14 cellular contexts compared by ENCODE assay signal in the genomic region with DNA sequence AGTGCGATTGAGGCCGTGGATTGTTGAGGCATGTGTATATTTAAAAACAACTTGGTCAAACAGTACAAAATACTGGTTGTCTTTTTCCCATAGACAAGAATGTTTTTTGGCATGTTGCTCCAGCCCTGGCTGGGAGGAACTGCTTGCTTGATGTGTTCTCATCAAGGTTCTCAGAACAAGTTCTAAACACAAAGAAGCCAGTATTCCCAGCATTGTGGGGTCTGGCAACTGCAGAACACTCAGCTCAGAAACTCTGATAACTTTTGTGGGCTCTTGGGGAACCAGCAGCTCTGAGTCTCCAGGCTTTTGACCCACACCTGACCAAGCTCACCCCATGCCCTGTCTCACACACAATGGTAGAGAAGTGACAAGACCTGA. TPM values are rescaled to one million over a fixed set of nuclear protein-coding genes. Genes with fewer than 3 reads are reported as not detected.
DNase-seq lines count a peak whose midpoint lies in the region; ATAC-seq, FAIRE-seq and TF ChIP-seq lines count a peak whose summit lies in the region.
"Had no signal": no experiment of that assay in that cellular context is flagged by ENCODE, and none has a peak within 500 bp of the region (broad histone marks: within the 10 kb centered on the region; RNA-seq: fewer than 3 reads in every experiment).

No MANE protein-coding gene starts in this region.

- no peak for TF ChIP-seq POLR2A in uterus (IDR thresholded peaks at IDR 0.05)
- no peak for TF ChIP-seq POLR2A in GM12892 (IDR thresholded peaks at IDR 0.05; ENCODE audit: low read depth, low read length)

- H3K9me3 Mint-ChIP-seq in chondrocyte (ENCODE audit: low read depth): peaks cover 7% of the 10 kb centered on the region
- no peaks in the 10 kb centered on the region for H3K9me3 Mint-ChIP-seq in activated CD8-positive, alpha-beta T cell treated with anti-CD3 and anti-CD28 coated beads, Interleukin-2, amount 10 ng/mL, durations not matched to agents 7 days and 5 days (ENCODE audit: insufficient read depth)
- H3K9me3 Mint-ChIP-seq in CD4-positive, alpha-beta memory T cell: peaks cover 0 to 6% (median 2%) of the 10 kb centered on the region in 8 donors

- no peaks in the 10 kb centered on the region for H3K36me3 ChIP-seq in pancreas
- H3K36me3 ChIP-seq in uterus: no peaks in the 10 kb centered on the region
- no peaks in the 10 kb centered on the region for H3K36me3 ChIP-seq in CD4-positive, alpha-beta memory T cell (ENCODE audit: insufficient read depth, low read length)
- H3K36me3 ChIP-seq: brain microvascular endothelial cell had no signal

- peak overlapping the region; percentile 64 for H3K27ac Mint-ChIP-seq in chondrocyte (ENCODE audit: unreplicated experiment)
- H3K27ac Mint-ChIP-seq in activated CD8-positive, alpha-beta T cell treated with anti-CD3 and anti-CD28 coated beads, Interleukin-2, amount 10 ng/mL, durations not matched to agents 7 days and 5 days: no peak overlapping the region
- H3K27ac Mint-ChIP-seq in CD4-positive, alpha-beta memory T cell: no peak overlapping the region

- TF ChIP-seq CTCF in chondrocyte (IDR thresholded peaks at IDR 0.05) (no peak), pancreas (IDR thresholded peaks at IDR 0.05) (no peak), uterus (IDR thresholded peaks at IDR 0.05) (no peak)

- CTCF ChIA-PET in activated CD8-positive, alpha-beta T cell treated with anti-CD3 and anti-CD28 coated beads, Interleukin-2, amount 10 ng/mL, durations not matched to agents 7 days and 5 days (lab: Charles Lee): interaction anchor here (0.9 kb wide), 1 partner anchor 12 kb away, joined by 3 read pairs; no protein-coding TSS in a partner anchor
- CTCF ChIA-PET in CD4-positive, alpha-beta memory T cell (lab: Charles Lee; ENCODE audit: partially characterized antibody): interaction anchor here (2.2 kb wide), 1 partner anchor 12 kb away, joined by 7 read pairs; no protein-coding TSS in a partner anchor

- H3K4me3 ChIP-seq in pancreas: no peak overlapping the region
- H3K4me3 ChIP-seq in uterus: no peak overlapping the region
- H3K4me3 ChIP-seq in CD4-positive, alpha-beta memory T cell (ENCODE audit: low read length in 2 of 2): no peak overlapping the region

- H3K27me3 ChIP-seq in pancreas (no peaks in the 10 kb centered on the region), uterus (no peaks in the 10 kb centered on the region)
- H3K27me3 ChIP-seq in CD4-positive, alpha-beta memory T cell (ENCODE audit: insufficient read depth, low read length): no peaks in the 10 kb centered on the region
- H3K27me3 ChIP-seq: brain microvascular endothelial cell had no signal

- H3K27me3 Mint-ChIP-seq in chondrocyte (ENCODE audit: low read depth): no peaks in the 10 kb centered on the region
- peaks cover 29% of the 10 kb centered on the region for H3K27me3 Mint-ChIP-seq in activated CD8-positive, alpha-beta T cell treated with anti-CD3 and anti-CD28 coated beads, Interleukin-2, amount 10 ng/mL, durations not matched to agents 7 days and 5 days (ENCODE audit: low read depth)
- peaks cover 16 to 18% of the 10 kb centered on the region in 2 donors for H3K27me3 Mint-ChIP-seq in CD4-positive, alpha-beta memory T cell

- intact Hi-C loops in left cardiac atrium (cut with DNase I): no loop called here
- intact Hi-C loops in pancreas (cut with DNase I): no loop called here
- intact Hi-C loops in uterus (cut with DNase I; ENCODE audit: low total_unique reads): no loop called here
- intact Hi-C loops in CD4-positive, alpha-beta memory T cell (cut with micrococcal nuclease): no loop called here

- H3K27ac ChIP-seq in pancreas (peak overlapping the region; percentile 23 to 76 (median 50)), uterus (peak overlapping the region; percentile 16 to 67)
- H3K27ac ChIP-seq in CD4-positive, alpha-beta memory T cell (ENCODE audit: low read depth, low read length): no peak overlapping the region
- H3K27ac ChIP-seq: brain microvascular endothelial cell had no signal

- no peak overlapping the region for H3K4me3 Mint-ChIP-seq in chondrocyte (ENCODE audit: unreplicated experiment)
- H3K4me3 Mint-ChIP-seq in activated CD8-positive, alpha-beta T cell treated with anti-CD3 and anti-CD28 coated beads, Interleukin-2, amount 10 ng/mL, durations not matched to agents 7 days and 5 days: no peak overlapping the region
- H3K4me3 Mint-ChIP-seq in CD4-positive, alpha-beta memory T cell: no peak overlapping the region
- H3K4me3 Mint-ChIP-seq: neural crest cell had no signal

- POLR2A ChIA-PET in activated CD8-positive, alpha-beta T cell treated with anti-CD3 and anti-CD28 coated beads, Interleukin-2, amount 10 ng/mL, durations not matched to agents 7 days and 5 days (lab: Charles Lee): no interaction called here
- POLR2A ChIA-PET in CD4-positive, alpha-beta memory T cell (lab: Charles Lee; ENCODE audit: partially characterized antibody): no interaction called here

- H3K36me3 Mint-ChIP-seq in chondrocyte (ENCODE audit: low read depth): peaks cover 6% of the 10 kb centered on the region
- no peaks in the 10 kb centered on the region for H3K36me3 Mint-ChIP-seq in activated CD8-positive, alpha-beta T cell treated with anti-CD3 and anti-CD28 coated beads, Interleukin-2, amount 10 ng/mL, durations not matched to agents 7 days and 5 days (ENCODE audit: low read depth)
- peaks cover 0 to 14% of the 10 kb centered on the region in 2 donors for H3K36me3 Mint-ChIP-seq in CD4-positive, alpha-beta memory T cell

- H3K4me1 Mint-ChIP-seq in chondrocyte (ENCODE audit: low read depth): peaks cover 34% of the 10 kb centered on the region
- H3K4me1 Mint-ChIP-seq in activated CD8-positive, alpha-beta T cell treated with anti-CD3 and anti-CD28 coated beads, Interleukin-2, amount 10 ng/mL, durations not matched to agents 7 days and 5 days (ENCODE audit: low read depth): no peaks in the 10 kb centered on the region
- H3K4me1 Mint-ChIP-seq in CD4-positive, alpha-beta memory T cell: peaks cover 0 to 3% (median 0%) of the 10 kb centered on the region in 4 donors

- ATAC-seq in left cardiac atrium: peak; percentile 41 to 65
- peak in 3 of 4 donors; percentile 8 to 37 (median 30) for ATAC-seq in pancreas
- no peak for ATAC-seq in activated CD8-positive, alpha-beta T cell treated with anti-CD3 and anti-CD28 coated beads, Interleukin-2, amount 10 ng/mL, durations not matched to agents 7 days and 5 days
- ATAC-seq: PC-3 had no signal

- DNase-seq in chondrocyte (ENCODE audit: low spot score) (no peak), left cardiac atrium (peak; percentile 39), pancreas (no peak), uterus (peak in 1 of 2 donors; percentile 34), GM12892 (ENCODE audit: insufficient read length) (no peak)
- DNase-seq in activated CD8-positive, alpha-beta T cell treated with anti-CD3 and anti-CD28 coated beads, Interleukin-2, amount 10 ng/mL, durations not matched to agents 7 days and 5 days: no peak
- no peak for DNase-seq in CD4-positive, alpha-beta memory T cell
- DNase-seq: DMS79 treated with DMSO at 0.1 percent for 48 hours, NCI-H187 treated with DMSO at 0.1 percent for 48 hours, NCI-H526 treated with DMSO at 0.1 percent for 48 hours, PC-3, SW 1271 had no signal

- H3K9me3 ChIP-seq in pancreas: no peaks in the 10 kb centered on the region
- H3K9me3 ChIP-seq in uterus: no peaks in the 10 kb centered on the region
- H3K9me3 ChIP-seq in CD4-positive, alpha-beta memory T cell (ENCODE audit: control insufficient read depth in 1 of 2, low read length in 2 of 2): no peaks in the 10 kb centered on the region

- WGBS in pancreas, 2 donors: 16 to 19% methylated on average over 2 of the region's 2 CpGs

- H3K4me1 ChIP-seq in pancreas (peaks cover 0 to 35% (median 25%) of the 10 kb centered on the region in 3 donors), uterus (no peaks in the 10 kb centered on the region)
- no peaks in the 10 kb centered on the region for H3K4me1 ChIP-seq in CD4-positive, alpha-beta memory T cell (ENCODE audit: insufficient read depth, low read length)

- no peak for FAIRE-seq in pancreas (lab: Jason Lieb, UNC)
- no peak for FAIRE-seq in GM12892 (lab: Jason Lieb, UNC)

RNA-seq across cellular contexts. Expression of a gene that starts 27.1 kb away (rescaled TPM):
- total RNA-seq in chondrocyte: 61.2 to 63.3 TPM (median 61.7 TPM) in 3 replicates
- total RNA-seq in left cardiac atrium: 10 to 100 TPM; 25.0 to 29.4 TPM
- total RNA-seq in pancreas: 10 to 100 TPM; 22.1 to 37.8 (median 26.4) TPM
- polyA plus RNA-seq in pancreas: 10 to 100 TPM in 1 of 2 donors, 1 to 10 TPM in 1; 5.7 to 11.8 TPM
- 100 to 1,000 TPM in 1 of 4 donors, 10 to 100 TPM in 3; 81.6 to 103 (median 88.8) TPM for total RNA-seq in uterus
- polyA plus RNA-seq in GM12892 (2012; ENCODE audit: missing spikeins): 21.2 TPM
- 10 to 100 TPM; 57.5 to 59.7 TPM for total RNA-seq in activated CD8-positive, alpha-beta T cell treated with anti-CD3 and anti-CD28 coated beads, Interleukin-2, amount 10 ng/mL, durations not matched to agents 7 days and 5 days
- 10 to 100 TPM; 58.8 to 62.8 TPM for total RNA-seq in CD4-positive, alpha-beta memory T cell
- 10 to 100 TPM in 1 of 2 donors, 1 to 10 TPM in 1; 8.8 to 14.8 TPM for polyA plus RNA-seq in CD4-positive, alpha-beta memory T cell
